11 cellular contexts compared by ENCODE assay signal in genomic region chr11:108048269-108048668, GRCh38.
"Had no signal": no experiment of that assay in that cellular context is flagged by ENCODE, and none has a peak within 500 bp of the region (broad histone marks: within the 10 kb centered on the region; RNA-seq: fewer than 3 reads in every experiment).

No MANE protein-coding gene starts in this region.

- ATAC-seq: GM23338, HepG2, K562 had no signal

- H3K4me3 Mint-ChIP-seq: GM23338, H9, IgD-negative memory B cell had no signal

- H3K4me3 ChIP-seq: GM23338, K562 had no signal

- DNase-seq: H9, HCEC 1CT, Kasumi-1, KG1 had no signal

- H3K27me3 Mint-ChIP-seq: IgD-negative memory B cell had no signal

- H3K9me3 Mint-ChIP-seq: GM23338, H9, IgD-negative memory B cell had no signal

- H2AFZ ChIP-seq: GM23338 had no signal

- FAIRE-seq: H1, H54, HepG2, HTR-8/SVneo, K562 had no signal

- H3K4me1 Mint-ChIP-seq: GM23338, H9 had no signal

- H3K27ac Mint-ChIP-seq: GM23338, IgD-negative memory B cell had no signal

- H3K4me2 ChIP-seq: GM23338 had no signal
